ENCODE assay signal across 1 cellular context in the genomic region with DNA sequence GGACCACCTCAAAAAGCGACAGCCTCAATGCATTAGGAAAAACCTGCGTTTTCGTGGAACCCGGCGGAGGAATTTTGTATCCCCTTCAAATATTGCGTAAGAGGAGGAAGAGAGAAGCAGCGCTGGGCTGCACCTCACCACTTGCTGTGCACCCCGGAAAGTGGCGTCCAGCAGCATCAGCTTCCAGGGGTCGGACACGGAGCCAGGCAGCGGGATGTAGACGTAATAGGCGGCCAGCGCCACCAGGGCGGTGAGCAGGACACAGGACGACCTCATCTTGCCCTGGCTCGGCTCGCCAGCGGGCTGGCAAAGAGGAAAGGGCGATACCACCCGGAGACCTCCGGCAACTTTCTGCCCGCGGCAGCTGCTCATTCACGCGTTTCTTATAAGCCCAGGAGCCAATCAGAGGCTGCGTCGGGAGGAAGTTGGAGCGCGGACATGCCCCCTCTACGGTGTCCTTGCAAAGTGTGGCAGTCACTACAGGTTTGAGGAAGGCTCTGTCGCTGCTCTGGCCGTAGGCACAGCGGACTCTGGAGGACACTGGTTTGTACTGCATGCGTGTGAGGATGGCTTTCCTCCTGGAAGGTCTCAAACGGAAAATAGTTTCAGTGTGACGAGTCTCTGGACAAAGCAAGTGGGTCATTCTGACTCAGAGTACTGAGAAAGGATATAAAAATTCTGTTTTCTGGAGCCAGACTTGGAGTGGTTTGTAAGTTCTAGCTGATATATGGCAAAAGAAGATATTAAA.
TF ChIP-seq lines count a peak whose summit lies in the region.

A gene with protein sequence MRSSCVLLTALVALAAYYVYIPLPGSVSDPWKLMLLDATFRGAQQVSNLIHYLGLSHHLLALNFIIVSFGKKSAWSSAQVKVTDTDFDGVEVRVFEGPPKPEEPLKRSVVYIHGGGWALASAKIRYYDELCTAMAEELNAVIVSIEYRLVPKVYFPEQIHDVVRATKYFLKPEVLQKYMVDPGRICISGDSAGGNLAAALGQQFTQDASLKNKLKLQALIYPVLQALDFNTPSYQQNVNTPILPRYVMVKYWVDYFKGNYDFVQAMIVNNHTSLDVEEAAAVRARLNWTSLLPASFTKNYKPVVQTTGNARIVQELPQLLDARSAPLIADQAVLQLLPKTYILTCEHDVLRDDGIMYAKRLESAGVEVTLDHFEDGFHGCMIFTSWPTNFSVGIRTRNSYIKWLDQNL (minus strand): TSS at position 359 of the 748 bp plus-strand sequence. CDS start 83 bp downstream, at position 276.

TF ChIP-seq in SK-N-SH, 30 proteins besides CTCF, POLR2A, EP300 and RAD21 (continued from another document):
- TF ChIP-seq PBX3 (IDR thresholded peaks at IDR 0.05) (peak; percentile 47; the same call in 1 of the 2 replicates), TEAD4 (IDR thresholded peaks at IDR 0.05; ENCODE audit: borderline replicate concordance, insufficient read depth) (0 out of 2 replicates have a peak, but pooled peaks have one; percentile 34), FOXJ3 (CRISPR knock-in tag; IDR thresholded peaks at IDR 0.05) (no peak), CHD2 (IDR thresholded peaks at IDR 0.05; ENCODE audit: low read length, partially characterized antibody) (no peak), NFIC (IDR thresholded peaks at IDR 0.05; ENCODE audit: borderline replicate concordance) (peak; percentile 18; the same call in 1 of the 2 replicates), SMC3 (IDR thresholded peaks at IDR 0.05; ENCODE audit: low read depth, low read length) (peak; percentile 59), RXRA (IDR thresholded peaks at IDR 0.05; ENCODE audit: borderline replicate concordance, low read depth) (no peak), POLR2AphosphoS5 (IDR thresholded peaks at IDR 0.05; ENCODE audit: low read depth, low read length) (peak; percentile 92), SIN3A (IDR thresholded peaks at IDR 0.05; ENCODE audit: borderline replicate concordance, low read depth, low read length) (peak; percentile 77; the same call in 1 of the 2 replicates), USF1 (IDR thresholded peaks at IDR 0.05; ENCODE audit: borderline replicate concordance, low read depth) (no peak), JUND (IDR thresholded peaks at IDR 0.05) (peak; percentile 43; the same call in 1 of the 2 replicates), TAF1 (IDR thresholded peaks at IDR 0.05; ENCODE audit: borderline replicate concordance, low read depth, low read length) (peak; percentile 68; the same call in 1 of the 2 replicates), YY1 (IDR thresholded peaks at IDR 0.05; ENCODE audit: low read depth) (0 out of 2 replicates have a peak, but pooled peaks have one; percentile 15), EZH2phosphoT487 (IDR thresholded peaks at IDR 0.05; ENCODE audit: borderline replicate concordance, low read depth) (no peak), GABPA (IDR thresholded peaks at IDR 0.05; ENCODE audit: low read depth) (peak; percentile 72), MXI1 (IDR thresholded peaks at IDR 0.05; ENCODE audit: low read depth, low read length) (peak; percentile 73), RCOR1 (IDR thresholded peaks at IDR 0.05; ENCODE audit: low read length) (0 out of 2 replicates have a peak, but pooled peaks have one; percentile 3)
- TF ChIP-seq, protein P1, sequence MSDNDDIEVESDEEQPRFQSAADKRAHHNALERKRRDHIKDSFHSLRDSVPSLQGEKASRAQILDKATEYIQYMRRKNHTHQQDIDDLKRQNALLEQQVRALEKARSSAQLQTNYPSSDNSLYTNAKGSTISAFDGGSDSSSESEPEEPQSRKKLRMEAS (IDR thresholded peaks at IDR 0.05; ENCODE audit: low read depth), result peak; percentile 83
- TF ChIP-seq, protein P2, sequence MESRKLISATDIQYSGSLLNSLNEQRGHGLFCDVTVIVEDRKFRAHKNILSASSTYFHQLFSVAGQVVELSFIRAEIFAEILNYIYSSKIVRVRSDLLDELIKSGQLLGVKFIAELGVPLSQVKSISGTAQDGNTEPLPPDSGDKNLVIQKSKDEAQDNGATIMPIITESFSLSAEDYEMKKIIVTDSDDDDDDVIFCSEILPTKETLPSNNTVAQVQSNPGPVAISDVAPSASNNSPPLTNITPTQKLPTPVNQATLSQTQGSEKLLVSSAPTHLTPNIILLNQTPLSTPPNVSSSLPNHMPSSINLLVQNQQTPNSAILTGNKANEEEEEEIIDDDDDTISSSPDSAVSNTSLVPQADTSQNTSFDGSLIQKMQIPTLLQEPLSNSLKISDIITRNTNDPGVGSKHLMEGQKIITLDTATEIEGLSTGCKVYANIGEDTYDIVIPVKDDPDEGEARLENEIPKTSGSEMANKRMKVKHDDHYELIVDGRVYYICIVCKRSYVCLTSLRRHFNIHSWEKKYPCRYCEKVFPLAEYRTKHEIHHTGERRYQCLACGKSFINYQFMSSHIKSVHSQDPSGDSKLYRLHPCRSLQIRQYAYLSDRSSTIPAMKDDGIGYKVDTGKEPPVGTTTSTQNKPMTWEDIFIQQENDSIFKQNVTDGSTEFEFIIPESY (IDR thresholded peaks at IDR 0.05; ENCODE audit: borderline replicate concordance, low read depth), result no peak
